Comparison of ENCODE assay signal across 1 cellular context in the genomic region with DNA sequence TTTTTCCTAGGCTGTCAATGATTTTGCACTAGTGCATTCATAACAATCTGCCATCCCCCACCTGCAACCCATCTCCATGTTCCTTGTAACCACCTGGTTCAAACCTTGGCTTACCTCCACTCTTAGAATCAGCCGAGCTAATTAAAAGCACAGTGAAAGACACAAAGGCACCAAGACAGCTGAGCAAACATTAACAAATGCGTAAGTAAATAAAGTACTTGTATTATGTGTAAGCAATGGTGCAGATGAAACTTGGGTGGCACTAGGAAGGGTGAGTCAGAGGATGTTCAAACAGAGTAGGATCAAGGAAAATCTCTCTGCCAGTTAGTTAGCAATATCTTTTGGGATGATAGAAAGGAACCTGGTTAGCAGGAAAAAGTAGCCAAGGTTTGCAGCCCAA.
TF ChIP-seq lines count a peak whose summit lies in the region.

No MANE protein-coding gene starts in this region.

TF ChIP-seq in HepG2, 621 proteins besides CTCF, POLR2A, EP300 and RAD21 (continued from another document and continues in another):
- TF ChIP-seq, protein P1, sequence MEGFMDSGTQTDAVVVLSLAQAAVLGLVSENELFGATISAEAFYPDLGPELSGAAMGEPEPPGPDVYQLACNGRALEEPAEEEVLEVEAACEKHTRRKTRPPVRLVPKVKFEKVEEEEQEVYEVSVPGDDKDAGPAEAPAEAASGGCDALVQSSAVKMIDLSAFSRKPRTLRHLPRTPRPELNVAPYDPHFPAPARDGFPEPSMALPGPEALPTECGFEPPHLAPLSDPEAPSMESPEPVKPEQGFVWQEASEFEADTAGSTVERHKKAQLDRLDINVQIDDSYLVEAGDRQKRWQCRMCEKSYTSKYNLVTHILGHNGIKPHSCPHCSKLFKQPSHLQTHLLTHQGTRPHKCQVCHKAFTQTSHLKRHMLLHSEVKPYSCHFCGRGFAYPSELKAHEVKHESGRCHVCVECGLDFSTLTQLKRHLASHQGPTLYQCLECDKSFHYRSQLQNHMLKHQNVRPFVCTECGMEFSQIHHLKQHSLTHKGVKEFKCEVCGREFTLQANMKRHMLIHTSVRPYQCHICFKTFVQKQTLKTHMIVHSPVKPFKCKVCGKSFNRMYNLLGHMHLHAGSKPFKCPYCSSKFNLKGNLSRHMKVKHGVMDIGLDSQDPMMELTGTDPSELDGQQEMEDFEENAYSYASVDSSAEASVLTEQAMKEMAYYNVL (CRISPR knock-in tag; IDR thresholded peaks at IDR 0.05; ENCODE audit: borderline replicate concordance), result 0 out of 2 replicates have a peak, but pooled peaks have one; percentile 54
- no peak; the same call in 1 of the 2 replicates for TF ChIP-seq MBD4 (IDR thresholded peaks at IDR 0.05; ENCODE audit: borderline replicate concordance, low read length)
- TF ChIP-seq, protein P2, sequence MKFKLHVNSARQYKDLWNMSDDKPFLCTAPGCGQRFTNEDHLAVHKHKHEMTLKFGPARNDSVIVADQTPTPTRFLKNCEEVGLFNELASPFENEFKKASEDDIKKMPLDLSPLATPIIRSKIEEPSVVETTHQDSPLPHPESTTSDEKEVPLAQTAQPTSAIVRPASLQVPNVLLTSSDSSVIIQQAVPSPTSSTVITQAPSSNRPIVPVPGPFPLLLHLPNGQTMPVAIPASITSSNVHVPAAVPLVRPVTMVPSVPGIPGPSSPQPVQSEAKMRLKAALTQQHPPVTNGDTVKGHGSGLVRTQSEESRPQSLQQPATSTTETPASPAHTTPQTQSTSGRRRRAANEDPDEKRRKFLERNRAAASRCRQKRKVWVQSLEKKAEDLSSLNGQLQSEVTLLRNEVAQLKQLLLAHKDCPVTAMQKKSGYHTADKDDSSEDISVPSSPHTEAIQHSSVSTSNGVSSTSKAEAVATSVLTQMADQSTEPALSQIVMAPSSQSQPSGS (CRISPR knock-in tag; IDR thresholded peaks at IDR 0.05), result no peak
- TF ChIP-seq, protein P3, sequence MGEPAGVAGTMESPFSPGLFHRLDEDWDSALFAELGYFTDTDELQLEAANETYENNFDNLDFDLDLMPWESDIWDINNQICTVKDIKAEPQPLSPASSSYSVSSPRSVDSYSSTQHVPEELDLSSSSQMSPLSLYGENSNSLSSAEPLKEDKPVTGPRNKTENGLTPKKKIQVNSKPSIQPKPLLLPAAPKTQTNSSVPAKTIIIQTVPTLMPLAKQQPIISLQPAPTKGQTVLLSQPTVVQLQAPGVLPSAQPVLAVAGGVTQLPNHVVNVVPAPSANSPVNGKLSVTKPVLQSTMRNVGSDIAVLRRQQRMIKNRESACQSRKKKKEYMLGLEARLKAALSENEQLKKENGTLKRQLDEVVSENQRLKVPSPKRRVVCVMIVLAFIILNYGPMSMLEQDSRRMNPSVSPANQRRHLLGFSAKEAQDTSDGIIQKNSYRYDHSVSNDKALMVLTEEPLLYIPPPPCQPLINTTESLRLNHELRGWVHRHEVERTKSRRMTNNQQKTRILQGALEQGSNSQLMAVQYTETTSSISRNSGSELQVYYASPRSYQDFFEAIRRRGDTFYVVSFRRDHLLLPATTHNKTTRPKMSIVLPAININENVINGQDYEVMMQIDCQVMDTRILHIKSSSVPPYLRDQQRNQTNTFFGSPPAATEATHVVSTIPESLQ (CRISPR knock-in tag; conservative IDR thresholded peaks at IDR 0.05), result no peak
- peak; percentile 45; the same call in 1 of the 2 replicates for TF ChIP-seq SOX13 (IDR thresholded peaks at IDR 0.05)
- peak in 1 of 2 experiments; percentile 92; a peak in 2 of 4 replicates for TF ChIP-seq SOX13 (CRISPR knock-in tag; conservative IDR thresholded peaks at IDR 0.05 in 1 of 2, IDR thresholded peaks at IDR 0.05 in 1 of 2)
- no peak for TF ChIP-seq ZFP36L2 (CRISPR knock-in tag; IDR thresholded peaks at IDR 0.05)
- peak; percentile 61; the same call in 1 of the 2 replicates for TF ChIP-seq ELF3 (CRISPR knock-in tag; IDR thresholded peaks at IDR 0.05)
- TF ChIP-seq ZFP1 (CRISPR knock-in tag; IDR thresholded peaks at IDR 0.05), result no peak
- TF ChIP-seq ZBTB38 (CRISPR knock-in tag; IDR thresholded peaks at IDR 0.05), result no peak
- TF ChIP-seq MED1 (CRISPR knock-in tag; IDR thresholded peaks at IDR 0.05), result peak; percentile 48
- TF ChIP-seq RAD51 (IDR thresholded peaks at IDR 0.05; ENCODE audit: borderline replicate concordance), result no peak
- no peak for TF ChIP-seq ZNF17 (CRISPR knock-in tag; IDR thresholded peaks at IDR 0.05)
- TF ChIP-seq NR1H2 (CRISPR knock-in tag; IDR thresholded peaks at IDR 0.05; ENCODE audit: borderline replicate concordance, low read depth), result no peak
- TF ChIP-seq ZNF563 (CRISPR knock-in tag; IDR thresholded peaks at IDR 0.05), result no peak
- TF ChIP-seq, protein P4, sequence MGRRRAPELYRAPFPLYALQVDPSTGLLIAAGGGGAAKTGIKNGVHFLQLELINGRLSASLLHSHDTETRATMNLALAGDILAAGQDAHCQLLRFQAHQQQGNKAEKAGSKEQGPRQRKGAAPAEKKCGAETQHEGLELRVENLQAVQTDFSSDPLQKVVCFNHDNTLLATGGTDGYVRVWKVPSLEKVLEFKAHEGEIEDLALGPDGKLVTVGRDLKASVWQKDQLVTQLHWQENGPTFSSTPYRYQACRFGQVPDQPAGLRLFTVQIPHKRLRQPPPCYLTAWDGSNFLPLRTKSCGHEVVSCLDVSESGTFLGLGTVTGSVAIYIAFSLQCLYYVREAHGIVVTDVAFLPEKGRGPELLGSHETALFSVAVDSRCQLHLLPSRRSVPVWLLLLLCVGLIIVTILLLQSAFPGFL (CRISPR knock-in tag; IDR thresholded peaks at IDR 0.05), result no peak
- no peak for TF ChIP-seq ZNF747 (CRISPR knock-in tag; IDR thresholded peaks at IDR 0.05; ENCODE audit: borderline replicate concordance)
- no peak for TF ChIP-seq SIX1 (CRISPR knock-in tag; IDR thresholded peaks at IDR 0.05; ENCODE audit: borderline replicate concordance)
- TF ChIP-seq, protein P5, sequence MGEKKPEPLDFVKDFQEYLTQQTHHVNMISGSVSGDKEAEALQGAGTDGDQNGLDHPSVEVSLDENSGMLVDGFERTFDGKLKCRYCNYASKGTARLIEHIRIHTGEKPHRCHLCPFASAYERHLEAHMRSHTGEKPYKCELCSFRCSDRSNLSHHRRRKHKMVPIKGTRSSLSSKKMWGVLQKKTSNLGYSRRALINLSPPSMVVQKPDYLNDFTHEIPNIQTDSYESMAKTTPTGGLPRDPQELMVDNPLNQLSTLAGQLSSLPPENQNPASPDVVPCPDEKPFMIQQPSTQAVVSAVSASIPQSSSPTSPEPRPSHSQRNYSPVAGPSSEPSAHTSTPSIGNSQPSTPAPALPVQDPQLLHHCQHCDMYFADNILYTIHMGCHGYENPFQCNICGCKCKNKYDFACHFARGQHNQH (CRISPR knock-in tag; IDR thresholded peaks at IDR 0.05), result 0 out of 2 replicates have a peak, but pooled peaks have one; percentile 23
- TF ChIP-seq, protein P6, sequence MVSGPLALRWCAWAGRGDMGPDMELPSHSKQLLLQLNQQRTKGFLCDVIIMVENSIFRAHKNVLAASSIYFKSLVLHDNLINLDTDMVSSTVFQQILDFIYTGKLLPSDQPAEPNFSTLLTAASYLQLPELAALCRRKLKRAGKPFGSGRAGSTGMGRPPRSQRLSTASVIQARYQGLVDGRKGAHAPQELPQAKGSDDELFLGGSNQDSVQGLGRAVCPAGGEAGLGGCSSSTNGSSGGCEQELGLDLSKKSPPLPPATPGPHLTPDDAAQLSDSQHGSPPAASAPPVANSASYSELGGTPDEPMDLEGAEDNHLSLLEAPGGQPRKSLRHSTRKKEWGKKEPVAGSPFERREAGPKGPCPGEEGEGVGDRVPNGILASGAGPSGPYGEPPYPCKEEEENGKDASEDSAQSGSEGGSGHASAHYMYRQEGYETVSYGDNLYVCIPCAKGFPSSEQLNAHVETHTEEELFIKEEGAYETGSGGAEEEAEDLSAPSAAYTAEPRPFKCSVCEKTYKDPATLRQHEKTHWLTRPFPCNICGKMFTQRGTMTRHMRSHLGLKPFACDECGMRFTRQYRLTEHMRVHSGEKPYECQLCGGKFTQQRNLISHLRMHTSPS (CRISPR knock-in tag; IDR thresholded peaks at IDR 0.05; ENCODE audit: low read depth), result peak; percentile 58; the same call in 1 of the 2 replicates
- TF ChIP-seq, protein P7, sequence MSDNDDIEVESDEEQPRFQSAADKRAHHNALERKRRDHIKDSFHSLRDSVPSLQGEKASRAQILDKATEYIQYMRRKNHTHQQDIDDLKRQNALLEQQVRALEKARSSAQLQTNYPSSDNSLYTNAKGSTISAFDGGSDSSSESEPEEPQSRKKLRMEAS (IDR thresholded peaks at IDR 0.05), result no peak
- TF ChIP-seq, protein P8, sequence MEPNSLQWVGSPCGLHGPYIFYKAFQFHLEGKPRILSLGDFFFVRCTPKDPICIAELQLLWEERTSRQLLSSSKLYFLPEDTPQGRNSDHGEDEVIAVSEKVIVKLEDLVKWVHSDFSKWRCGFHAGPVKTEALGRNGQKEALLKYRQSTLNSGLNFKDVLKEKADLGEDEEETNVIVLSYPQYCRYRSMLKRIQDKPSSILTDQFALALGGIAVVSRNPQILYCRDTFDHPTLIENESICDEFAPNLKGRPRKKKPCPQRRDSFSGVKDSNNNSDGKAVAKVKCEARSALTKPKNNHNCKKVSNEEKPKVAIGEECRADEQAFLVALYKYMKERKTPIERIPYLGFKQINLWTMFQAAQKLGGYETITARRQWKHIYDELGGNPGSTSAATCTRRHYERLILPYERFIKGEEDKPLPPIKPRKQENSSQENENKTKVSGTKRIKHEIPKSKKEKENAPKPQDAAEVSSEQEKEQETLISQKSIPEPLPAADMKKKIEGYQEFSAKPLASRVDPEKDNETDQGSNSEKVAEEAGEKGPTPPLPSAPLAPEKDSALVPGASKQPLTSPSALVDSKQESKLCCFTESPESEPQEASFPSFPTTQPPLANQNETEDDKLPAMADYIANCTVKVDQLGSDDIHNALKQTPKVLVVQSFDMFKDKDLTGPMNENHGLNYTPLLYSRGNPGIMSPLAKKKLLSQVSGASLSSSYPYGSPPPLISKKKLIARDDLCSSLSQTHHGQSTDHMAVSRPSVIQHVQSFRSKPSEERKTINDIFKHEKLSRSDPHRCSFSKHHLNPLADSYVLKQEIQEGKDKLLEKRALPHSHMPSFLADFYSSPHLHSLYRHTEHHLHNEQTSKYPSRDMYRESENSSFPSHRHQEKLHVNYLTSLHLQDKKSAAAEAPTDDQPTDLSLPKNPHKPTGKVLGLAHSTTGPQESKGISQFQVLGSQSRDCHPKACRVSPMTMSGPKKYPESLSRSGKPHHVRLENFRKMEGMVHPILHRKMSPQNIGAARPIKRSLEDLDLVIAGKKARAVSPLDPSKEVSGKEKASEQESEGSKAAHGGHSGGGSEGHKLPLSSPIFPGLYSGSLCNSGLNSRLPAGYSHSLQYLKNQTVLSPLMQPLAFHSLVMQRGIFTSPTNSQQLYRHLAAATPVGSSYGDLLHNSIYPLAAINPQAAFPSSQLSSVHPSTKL (CRISPR knock-in tag; IDR thresholded peaks at IDR 0.05), result peak; percentile 96
- TF ChIP-seq, protein P9, sequence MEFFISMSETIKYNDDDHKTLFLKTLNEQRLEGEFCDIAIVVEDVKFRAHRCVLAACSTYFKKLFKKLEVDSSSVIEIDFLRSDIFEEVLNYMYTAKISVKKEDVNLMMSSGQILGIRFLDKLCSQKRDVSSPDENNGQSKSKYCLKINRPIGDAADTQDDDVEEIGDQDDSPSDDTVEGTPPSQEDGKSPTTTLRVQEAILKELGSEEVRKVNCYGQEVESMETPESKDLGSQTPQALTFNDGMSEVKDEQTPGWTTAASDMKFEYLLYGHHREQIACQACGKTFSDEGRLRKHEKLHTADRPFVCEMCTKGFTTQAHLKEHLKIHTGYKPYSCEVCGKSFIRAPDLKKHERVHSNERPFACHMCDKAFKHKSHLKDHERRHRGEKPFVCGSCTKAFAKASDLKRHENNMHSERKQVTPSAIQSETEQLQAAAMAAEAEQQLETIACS (CRISPR knock-in tag; IDR thresholded peaks at IDR 0.05), result no peak
- TF ChIP-seq PHB2 (IDR thresholded peaks at IDR 0.05; ENCODE audit: partially characterized antibody), result no peak
- TF ChIP-seq JUND (CRISPR knock-in tag; IDR thresholded peaks at IDR 0.05), result peak; percentile 80
- no peak for TF ChIP-seq MATR3 (CRISPR knock-in tag; IDR thresholded peaks at IDR 0.05)
- TF ChIP-seq, protein P10, sequence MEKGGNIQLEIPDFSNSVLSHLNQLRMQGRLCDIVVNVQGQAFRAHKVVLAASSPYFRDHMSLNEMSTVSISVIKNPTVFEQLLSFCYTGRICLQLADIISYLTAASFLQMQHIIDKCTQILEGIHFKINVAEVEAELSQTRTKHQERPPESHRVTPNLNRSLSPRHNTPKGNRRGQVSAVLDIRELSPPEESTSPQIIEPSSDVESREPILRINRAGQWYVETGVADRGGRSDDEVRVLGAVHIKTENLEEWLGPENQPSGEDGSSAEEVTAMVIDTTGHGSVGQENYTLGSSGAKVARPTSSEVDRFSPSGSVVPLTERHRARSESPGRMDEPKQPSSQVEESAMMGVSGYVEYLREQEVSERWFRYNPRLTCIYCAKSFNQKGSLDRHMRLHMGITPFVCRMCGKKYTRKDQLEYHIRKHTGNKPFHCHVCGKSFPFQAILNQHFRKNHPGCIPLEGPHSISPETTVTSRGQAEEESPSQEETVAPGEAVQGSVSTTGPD (CRISPR knock-in tag; IDR thresholded peaks at IDR 0.05), result no peak
- TF ChIP-seq PITX1 (CRISPR knock-in tag; IDR thresholded peaks at IDR 0.05), result peak; percentile 91
- no peak for TF ChIP-seq TCF12 (IDR thresholded peaks at IDR 0.05)
- peak; percentile 85; the same call in 1 of the 2 replicates for TF ChIP-seq TCF12 (CRISPR knock-in tag; IDR thresholded peaks at IDR 0.05)
- TF ChIP-seq, protein P11, sequence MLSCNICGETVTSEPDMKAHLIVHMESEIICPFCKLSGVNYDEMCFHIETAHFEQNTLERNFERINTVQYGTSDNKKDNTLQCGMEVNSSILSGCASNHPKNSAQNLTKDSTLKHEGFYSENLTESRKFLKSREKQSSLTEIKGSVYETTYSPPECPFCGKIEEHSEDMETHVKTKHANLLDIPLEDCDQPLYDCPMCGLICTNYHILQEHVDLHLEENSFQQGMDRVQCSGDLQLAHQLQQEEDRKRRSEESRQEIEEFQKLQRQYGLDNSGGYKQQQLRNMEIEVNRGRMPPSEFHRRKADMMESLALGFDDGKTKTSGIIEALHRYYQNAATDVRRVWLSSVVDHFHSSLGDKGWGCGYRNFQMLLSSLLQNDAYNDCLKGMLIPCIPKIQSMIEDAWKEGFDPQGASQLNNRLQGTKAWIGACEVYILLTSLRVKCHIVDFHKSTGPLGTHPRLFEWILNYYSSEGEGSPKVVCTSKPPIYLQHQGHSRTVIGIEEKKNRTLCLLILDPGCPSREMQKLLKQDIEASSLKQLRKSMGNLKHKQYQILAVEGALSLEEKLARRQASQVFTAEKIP (CRISPR knock-in tag; IDR thresholded peaks at IDR 0.05; ENCODE audit: borderline replicate concordance), result no peak
- TF ChIP-seq RFXAP (CRISPR knock-in tag; IDR thresholded peaks at IDR 0.05; ENCODE audit: borderline replicate concordance), result no peak
- TF ChIP-seq ZNF34 (CRISPR knock-in tag; IDR thresholded peaks at IDR 0.05; ENCODE audit: borderline replicate concordance), result no peak
- peak; percentile 93 for TF ChIP-seq SAP130 (CRISPR knock-in tag; IDR thresholded peaks at IDR 0.05; ENCODE audit: low read depth)
- TF ChIP-seq SMARCE1 (IDR thresholded peaks at IDR 0.05; ENCODE audit: borderline replicate concordance), result no peak
- TF ChIP-seq ZNF572 (CRISPR knock-in tag; IDR thresholded peaks at IDR 0.05), result no peak
- peak; percentile 54 for TF ChIP-seq ISL2 (CRISPR knock-in tag; IDR thresholded peaks at IDR 0.05)
- no peak for TF ChIP-seq PHF5A (CRISPR knock-in tag; IDR thresholded peaks at IDR 0.05; ENCODE audit: low read depth, unreplicated experiment)
- TF ChIP-seq ZNF230 (CRISPR knock-in tag; IDR thresholded peaks at IDR 0.05), result no peak
- no peak for TF ChIP-seq ZSCAN29 (CRISPR knock-in tag; conservative IDR thresholded peaks at IDR 0.05)
- peak; percentile 85 for TF ChIP-seq ZSCAN9 (CRISPR knock-in tag; IDR thresholded peaks at IDR 0.05; ENCODE audit: borderline replicate concordance)
- TF ChIP-seq ZNF446 (CRISPR knock-in tag; IDR thresholded peaks at IDR 0.05), result no peak
- TF ChIP-seq CCAR2 (optimal IDR thresholded peaks at IDR 0.05; ENCODE audit: low read depth, low read length), result no peak
- peak; percentile 72 for TF ChIP-seq NCOA2 (CRISPR knock-in tag; IDR thresholded peaks at IDR 0.05)
- no peak for TF ChIP-seq TMF1 (CRISPR knock-in tag; IDR thresholded peaks at IDR 0.05; ENCODE audit: low read depth)
